9 cellular contexts compared by ENCODE assay signal in the genomic region with DNA sequence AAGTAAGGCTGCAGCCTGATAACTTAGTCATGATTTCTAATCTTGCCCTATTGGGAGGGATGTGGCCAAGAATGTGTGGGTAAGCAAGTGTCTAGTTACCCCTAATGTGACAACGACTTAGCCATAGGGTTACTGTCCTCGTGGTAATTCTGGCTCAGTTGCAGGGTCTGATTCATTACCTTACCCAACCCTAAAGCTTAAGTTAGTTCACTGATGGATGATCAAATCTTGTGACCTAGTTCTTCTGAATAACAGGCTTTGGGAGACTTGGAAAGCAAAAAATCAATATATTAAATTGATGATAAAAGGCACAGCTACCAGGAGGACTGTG. TPM values are rescaled to one million over a fixed set of nuclear protein-coding genes. Genes with fewer than 3 reads are reported as not detected.
A peak's percentile ranks its signal among the peaks of the same experiment; 100 is the strongest.
DNase-seq lines count a peak whose midpoint lies in the region; ATAC-seq lines count a peak whose summit lies in the region.
"Had no signal": no experiment of that assay in that cellular context is flagged by ENCODE, and none has a peak within 500 bp of the region (broad histone marks: within the 10 kb centered on the region; RNA-seq: fewer than 3 reads in every experiment).

No MANE protein-coding gene starts in this region.

- H3K9me3 Mint-ChIP-seq in activated CD8-positive, alpha-beta memory T cell treated with anti-CD3 and anti-CD28 coated beads, Interleukin-2, amount 10 ng/mL, durations not matched to agents 7 days and 5 days (ENCODE audit: low read depth), result no peaks in the 10 kb centered on the region
- peaks cover 3% of the 10 kb centered on the region for H3K9me3 Mint-ChIP-seq in activated T-helper 1 cell treated with anti-CD3 and anti-CD28 coated beads, Interleukin-12 subunit alpha, Interleukin-12 subunit beta, Interleukin-2, Interleukin-4 antibody, amounts not matched to agents 30 ng/mL and 10 ng/mL and 1 ng/mL, durations not matched to agents 14 hours and 24 hours and 36 hours
- no peaks in the 10 kb centered on the region for H3K9me3 Mint-ChIP-seq in stimulated activated naive CD8-positive, alpha-beta T cell treated with anti-CD3 and anti-CD28 coated beads, Interleukin-15, amount 100 ng/mL, for 72 hours

- peaks cover 3% of the 10 kb centered on the region for H3K36me3 Mint-ChIP-seq in activated CD8-positive, alpha-beta memory T cell treated with anti-CD3 and anti-CD28 coated beads, Interleukin-2, amount 10 ng/mL, durations not matched to agents 7 days and 5 days
- peaks cover 6% of the 10 kb centered on the region for H3K36me3 Mint-ChIP-seq in activated T-helper 1 cell treated with anti-CD3 and anti-CD28 coated beads, Interleukin-12 subunit alpha, Interleukin-12 subunit beta, Interleukin-2, Interleukin-4 antibody, amounts not matched to agents 30 ng/mL and 10 ng/mL and 1 ng/mL, durations not matched to agents 14 hours and 24 hours and 36 hours (ENCODE audit: low read depth)

- H3K36me3 ChIP-seq in iPS-20b (ENCODE audit: insufficient read depth, low read depth, low read length), result no peaks in the 10 kb centered on the region

- intact Hi-C loops in activated T-helper 1 cell treated with anti-CD3 and anti-CD28 coated beads, Interleukin-12 subunit alpha, Interleukin-12 subunit beta, Interleukin-2, Interleukin-4 antibody, amounts not matched to agents 30 ng/mL and 10 ng/mL and 1 ng/mL, durations not matched to agents 14 hours and 24 hours and 36 hours (cut with micrococcal nuclease), result loop anchor here (10.0 kb wide), 1 partner anchor 308 kb away; a partner anchor contains a TSS

- H3K9me3 ChIP-seq in iPS-20b (ENCODE audit: insufficient read depth, low read depth, low read length), result no peaks in the 10 kb centered on the region

- H3K4me1 Mint-ChIP-seq in activated CD8-positive, alpha-beta memory T cell treated with anti-CD3 and anti-CD28 coated beads, Interleukin-2, amount 10 ng/mL, durations not matched to agents 7 days and 5 days, result peaks cover 47% of the 10 kb centered on the region
- H3K4me1 Mint-ChIP-seq in activated T-helper 1 cell treated with anti-CD3 and anti-CD28 coated beads, Interleukin-12 subunit alpha, Interleukin-12 subunit beta, Interleukin-2, Interleukin-4 antibody, amounts not matched to agents 30 ng/mL and 10 ng/mL and 1 ng/mL, durations not matched to agents 14 hours and 24 hours and 36 hours (ENCODE audit: low read depth), result peaks cover 30% of the 10 kb centered on the region
- H3K4me1 Mint-ChIP-seq in stimulated activated naive CD8-positive, alpha-beta T cell treated with anti-CD3 and anti-CD28 coated beads, Interleukin-15, amount 100 ng/mL, for 72 hours, result peaks cover 50% of the 10 kb centered on the region

- no peaks in the 10 kb centered on the region for H3K27me3 ChIP-seq in iPS-20b (ENCODE audit: insufficient read depth, low read length)

- no peak overlapping the region for H3K27ac ChIP-seq in iPS-20b (ENCODE audit: low read length)

- H3K9ac ChIP-seq in iPS-20b (ENCODE audit: low read depth, low read length), result peak overlapping the region; percentile 94; the same call in 1 of the 2 replicates

- peak overlapping the region; percentile 97 for H3K27ac Mint-ChIP-seq in activated CD8-positive, alpha-beta memory T cell treated with anti-CD3 and anti-CD28 coated beads, Interleukin-2, amount 10 ng/mL, durations not matched to agents 7 days and 5 days
- no peak overlapping the region for H3K27ac Mint-ChIP-seq in activated T-helper 1 cell treated with anti-CD3 and anti-CD28 coated beads, Interleukin-12 subunit alpha, Interleukin-12 subunit beta, Interleukin-2, Interleukin-4 antibody, amounts not matched to agents 30 ng/mL and 10 ng/mL and 1 ng/mL, durations not matched to agents 14 hours and 24 hours and 36 hours
- peak overlapping the region in 1 of 2 donors; percentile 74 for H3K27ac Mint-ChIP-seq in stimulated activated naive CD8-positive, alpha-beta T cell treated with anti-CD3 and anti-CD28 coated beads, Interleukin-15, amount 100 ng/mL, for 72 hours

- no peak for ATAC-seq in activated CD8-positive, alpha-beta memory T cell treated with anti-CD3 and anti-CD28 coated beads, Interleukin-2, amount 10 ng/mL, durations not matched to agents 7 days and 5 days
- peak; percentile 36 for ATAC-seq in stimulated activated naive CD8-positive, alpha-beta T cell treated with anti-CD3 and anti-CD28 coated beads, Interleukin-15, amount 100 ng/mL, for 72 hours
- no peak for ATAC-seq in GM21360 (IDR thresholded peaks at IDR 0.05; ENCODE audit: unreplicated experiment)

- DNase-seq in activated CD8-positive, alpha-beta memory T cell treated with anti-CD3 and anti-CD28 coated beads, Interleukin-2, amount 10 ng/mL, durations not matched to agents 7 days and 5 days, result no peak
- DNase-seq in activated CD8-positive, alpha-beta memory T cell treated with anti-CD3 and anti-CD28 coated beads, Interleukin-2, amount 50 U/mL, for 48 hours, result no peak
- DNase-seq in activated T-helper 1 cell treated with anti-CD3 and anti-CD28 coated beads, Interleukin-12 subunit alpha, Interleukin-12 subunit beta, Interleukin-2, Interleukin-4 antibody, amounts not matched to agents 30 ng/mL and 10 ng/mL and 1 ng/mL, durations not matched to agents 14 hours and 24 hours and 36 hours (ENCODE audit: low spot score), result no peak
- peak in 1 of 2 donors; percentile 20 for DNase-seq in stimulated activated naive CD8-positive, alpha-beta T cell treated with anti-CD3 and anti-CD28 coated beads, Interleukin-15, amount 100 ng/mL, for 72 hours
- DNase-seq in mesenteric fat pad (ENCODE audit: low spot score), result no peak
- no peak for DNase-seq in hepatic stellate cell (ENCODE audit: low spot score)
- DNase-seq: stimulated activated CD4-positive, alpha-beta T cell treated with anti-CD3 and anti-CD28 coated beads, Interleukin-4, amount 100 ng/mL, for 1 hour had no signal

- CTCF ChIA-PET in activated CD8-positive, alpha-beta memory T cell treated with anti-CD3 and anti-CD28 coated beads, Interleukin-2, amount 10 ng/mL, durations not matched to agents 7 days and 5 days (lab: Charles Lee), result interaction anchor here (1.5 to 2.4 kb wide), 3 partner anchors 26 to 220 kb away, joined by 4 to 11 read pairs (median 4); a partner anchor contains a TSS

- H3K27me3 Mint-ChIP-seq in activated CD8-positive, alpha-beta memory T cell treated with anti-CD3 and anti-CD28 coated beads, Interleukin-2, amount 10 ng/mL, durations not matched to agents 7 days and 5 days, result peaks cover 3% of the 10 kb centered on the region
- H3K27me3 Mint-ChIP-seq in activated T-helper 1 cell treated with anti-CD3 and anti-CD28 coated beads, Interleukin-12 subunit alpha, Interleukin-12 subunit beta, Interleukin-2, Interleukin-4 antibody, amounts not matched to agents 30 ng/mL and 10 ng/mL and 1 ng/mL, durations not matched to agents 14 hours and 24 hours and 36 hours (ENCODE audit: insufficient read depth), result no peaks in the 10 kb centered on the region
- H3K27me3 Mint-ChIP-seq in stimulated activated naive CD8-positive, alpha-beta T cell treated with anti-CD3 and anti-CD28 coated beads, Interleukin-15, amount 100 ng/mL, for 72 hours, result no peaks in the 10 kb centered on the region

- peaks cover 7% of the 10 kb centered on the region; the same call in 1 of the 2 replicates for H3K4me1 ChIP-seq in iPS-20b (ENCODE audit: insufficient read depth, low read length)

- H3K4me3 Mint-ChIP-seq in activated CD8-positive, alpha-beta memory T cell treated with anti-CD3 and anti-CD28 coated beads, Interleukin-2, amount 10 ng/mL, durations not matched to agents 7 days and 5 days, result peak overlapping the region; percentile 99
- peak overlapping the region; percentile 5 for H3K4me3 Mint-ChIP-seq in activated T-helper 1 cell treated with anti-CD3 and anti-CD28 coated beads, Interleukin-12 subunit alpha, Interleukin-12 subunit beta, Interleukin-2, Interleukin-4 antibody, amounts not matched to agents 30 ng/mL and 10 ng/mL and 1 ng/mL, durations not matched to agents 14 hours and 24 hours and 36 hours
- peak overlapping the region in 1 of 2 donors; percentile 98 for H3K4me3 Mint-ChIP-seq in stimulated activated naive CD8-positive, alpha-beta T cell treated with anti-CD3 and anti-CD28 coated beads, Interleukin-15, amount 100 ng/mL, for 72 hours

- H3K4me3 ChIP-seq in iPS-20b (ENCODE audit: low read length), result no peak overlapping the region

RNA-seq across cellular contexts. Expression of a gene that starts 1.6 kb away (rescaled TPM):
- total RNA-seq in activated CD8-positive, alpha-beta memory T cell treated with anti-CD3 and anti-CD28 coated beads, Interleukin-2, amount 10 ng/mL, durations not matched to agents 7 days and 5 days, result 10 to 100 TPM; 44.2 to 51.7 TPM
- 47.4 and 53.3 TPM in 2 replicates for total RNA-seq in activated T-helper 1 cell treated with anti-CD3 and anti-CD28 coated beads, Interleukin-12 subunit alpha, Interleukin-12 subunit beta, Interleukin-2, Interleukin-4 antibody, amounts not matched to agents 30 ng/mL and 10 ng/mL and 1 ng/mL, durations not matched to agents 14 hours and 24 hours and 36 hours
- total RNA-seq in mesenteric fat pad, result 21.9 TPM

RNA-seq across cellular contexts. Expression of a gene that starts 9.2 kb away (rescaled TPM):
- 1 to 10 TPM; 4.2 to 4.3 TPM for total RNA-seq in activated CD8-positive, alpha-beta memory T cell treated with anti-CD3 and anti-CD28 coated beads, Interleukin-2, amount 10 ng/mL, durations not matched to agents 7 days and 5 days
- 4.4 and 5.0 TPM in 2 replicates for total RNA-seq in activated T-helper 1 cell treated with anti-CD3 and anti-CD28 coated beads, Interleukin-12 subunit alpha, Interleukin-12 subunit beta, Interleukin-2, Interleukin-4 antibody, amounts not matched to agents 30 ng/mL and 10 ng/mL and 1 ng/mL, durations not matched to agents 14 hours and 24 hours and 36 hours
- 7.4 TPM for total RNA-seq in mesenteric fat pad
